Comparison of ENCODE assay signal across 1 cellular context in genomic region chr19:29528350-29528945, GRCh38.
TF ChIP-seq lines count a peak whose summit lies in the region.

No MANE protein-coding gene starts in this region.

TF ChIP-seq in WTC11, 78 proteins besides CTCF, POLR2A, EP300 and RAD21 (continued from another document):
- TF ChIP-seq TCF7 (CRISPR knock-in tag; IDR thresholded peaks at IDR 0.05; ENCODE audit: low read depth) (0 out of 2 replicates have a peak, but pooled peaks have one; percentile 58), GRHL2 (CRISPR knock-in tag; IDR thresholded peaks at IDR 0.05; ENCODE audit: insufficient replicate concordance, severe bottlenecking) (no peak), ZNF317 (CRISPR knock-in tag; IDR thresholded peaks at IDR 0.05; ENCODE audit: borderline replicate concordance, low read depth) (no peak), TP53 (CRISPR knock-in tag; IDR thresholded peaks at IDR 0.05) (no peak), ERG (CRISPR knock-in tag; IDR thresholded peaks at IDR 0.05) (no peak), ZSCAN18 (CRISPR knock-in tag; IDR thresholded peaks at IDR 0.05) (no peak), RELA (CRISPR knock-in tag; IDR thresholded peaks at IDR 0.05; ENCODE audit: borderline replicate concordance) (no peak), IRF2 (CRISPR knock-in tag; IDR thresholded peaks at IDR 0.05; ENCODE audit: borderline replicate concordance, low read depth) (no peak), NFATC4 (CRISPR knock-in tag; IDR thresholded peaks at IDR 0.05) (no peak), ATF3 (CRISPR knock-in tag; conservative IDR thresholded peaks at IDR 0.05) (no peak), ZNF138 (CRISPR knock-in tag; conservative IDR thresholded peaks at IDR 0.05) (no peak), ATF6 (CRISPR knock-in tag; IDR thresholded peaks at IDR 0.05) (no peak), ZNF121 (CRISPR knock-in tag; IDR thresholded peaks at IDR 0.05) (peak; percentile 100)
- TF ChIP-seq, protein P1, sequence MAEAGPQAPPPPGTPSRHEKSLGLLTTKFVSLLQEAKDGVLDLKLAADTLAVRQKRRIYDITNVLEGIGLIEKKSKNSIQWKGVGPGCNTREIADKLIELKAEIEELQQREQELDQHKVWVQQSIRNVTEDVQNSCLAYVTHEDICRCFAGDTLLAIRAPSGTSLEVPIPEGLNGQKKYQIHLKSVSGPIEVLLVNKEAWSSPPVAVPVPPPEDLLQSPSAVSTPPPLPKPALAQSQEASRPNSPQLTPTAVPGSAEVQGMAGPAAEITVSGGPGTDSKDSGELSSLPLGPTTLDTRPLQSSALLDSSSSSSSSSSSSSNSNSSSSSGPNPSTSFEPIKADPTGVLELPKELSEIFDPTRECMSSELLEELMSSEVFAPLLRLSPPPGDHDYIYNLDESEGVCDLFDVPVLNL (CRISPR knock-in tag; IDR thresholded peaks at IDR 0.05; ENCODE audit: borderline replicate concordance, low read depth): no peak
- TF ChIP-seq, protein P2, sequence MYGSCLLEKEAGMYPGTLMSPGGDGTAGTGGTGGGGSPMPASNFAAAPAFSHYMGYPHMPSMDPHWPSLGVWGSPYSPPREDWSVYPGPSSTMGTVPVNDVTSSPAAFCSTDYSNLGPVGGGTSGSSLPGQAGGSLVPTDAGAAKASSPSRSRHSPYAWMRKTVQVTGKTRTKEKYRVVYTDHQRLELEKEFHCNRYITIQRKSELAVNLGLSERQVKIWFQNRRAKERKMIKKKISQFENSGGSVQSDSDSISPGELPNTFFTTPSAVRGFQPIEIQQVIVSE (CRISPR knock-in tag; IDR thresholded peaks at IDR 0.05; ENCODE audit: borderline replicate concordance): no peak
- TF ChIP-seq, protein P3, sequence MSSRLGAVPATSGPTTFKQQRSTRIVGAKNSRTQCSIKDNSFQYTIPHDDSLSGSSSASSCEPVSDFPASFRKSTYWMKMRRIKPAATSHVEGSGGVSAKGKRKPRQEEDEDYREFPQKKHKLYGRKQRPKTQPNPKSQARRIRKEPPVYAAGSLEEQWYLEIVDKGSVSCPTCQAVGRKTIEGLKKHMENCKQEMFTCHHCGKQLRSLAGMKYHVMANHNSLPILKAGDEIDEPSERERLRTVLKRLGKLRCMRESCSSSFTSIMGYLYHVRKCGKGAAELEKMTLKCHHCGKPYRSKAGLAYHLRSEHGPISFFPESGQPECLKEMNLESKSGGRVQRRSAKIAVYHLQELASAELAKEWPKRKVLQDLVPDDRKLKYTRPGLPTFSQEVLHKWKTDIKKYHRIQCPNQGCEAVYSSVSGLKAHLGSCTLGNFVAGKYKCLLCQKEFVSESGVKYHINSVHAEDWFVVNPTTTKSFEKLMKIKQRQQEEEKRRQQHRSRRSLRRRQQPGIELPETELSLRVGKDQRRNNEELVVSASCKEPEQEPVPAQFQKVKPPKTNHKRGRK (CRISPR knock-in tag; IDR thresholded peaks at IDR 0.05; ENCODE audit: borderline replicate concordance): no peak
